18 cellular contexts compared by ENCODE assay signal in genomic region chr11:15947681-15948648, GRCh38.
"Had no signal": no experiment of that assay in that cellular context is flagged by ENCODE, and none has a peak within 500 bp of the region (broad histone marks: within the 10 kb centered on the region; RNA-seq: fewer than 3 reads in every experiment).

No MANE protein-coding gene starts in this region.

- DNase-seq: activated CD4-positive, alpha-beta T cell treated with anti-CD3 and anti-CD28 coated beads, Interleukin-2, amount 10 ng/mL, durations not matched to agents 7 days and 5 days; activated CD4-positive, CD25-positive, alpha-beta regulatory T cell treated with anti-CD3 and anti-CD28 coated beads, Interleukin-2, amount 50 U/mL, for 72 hours; activated gamma-delta T cell treated with Interleukin-2 at 50 U/mL for 16 hours; activated T-cell treated with anti-CD3 and anti-CD28 coated beads, Interleukin-2, amount 50 U/mL, for 1 hour; anterior cingulate cortex; kidney; left lung; natural killer cell; retina; spleen; stimulated activated CD4-positive, alpha-beta T cell treated with anti-CD3 and anti-CD28 coated beads, Interleukin-4, amount 100 ng/mL, for 1 hour; stimulated activated naive CD4-positive, alpha-beta T cell treated with Interleukin-2 at 50 U/mL for 16 hours had no signal

- H3K36me3 ChIP-seq: gastroesophageal sphincter, left lung, spleen had no signal

- H3K27me3 ChIP-seq: gastroesophageal sphincter, left lung, spleen had no signal

- H3K4me1 ChIP-seq: gastroesophageal sphincter, left lung, spleen had no signal

- H3K4me3 ChIP-seq: gastroesophageal sphincter, left lung, spleen had no signal

- H3K27ac ChIP-seq: gastroesophageal sphincter, left lung, spleen had no signal

- ATAC-seq: gastroesophageal sphincter, left lung, natural killer cell had no signal

- H3K4me1 Mint-ChIP-seq: activated CD4-positive, alpha-beta T cell treated with anti-CD3 and anti-CD28 coated beads, Interleukin-2, amount 10 ng/mL, durations not matched to agents 7 days and 5 days; activated naive CD4-positive, alpha-beta T cell treated with anti-CD3 and anti-CD28 coated beads, Interleukin-2, amount 50 U/mL, for 24 hours; central memory CD8-positive, alpha-beta T cell; mesothelial cell of epicardium; natural killer cell had no signal

- H3K36me3 Mint-ChIP-seq: activated naive CD4-positive, alpha-beta T cell treated with anti-CD3 and anti-CD28 coated beads, Interleukin-2, amount 50 U/mL, for 24 hours had no signal

- H3K27ac Mint-ChIP-seq: activated CD4-positive, alpha-beta T cell treated with anti-CD3 and anti-CD28 coated beads, Interleukin-2, amount 10 ng/mL, durations not matched to agents 7 days and 5 days; activated naive CD4-positive, alpha-beta T cell treated with anti-CD3 and anti-CD28 coated beads, Interleukin-2, amount 50 U/mL, for 24 hours; mesothelial cell of epicardium; natural killer cell; progenitor cell of endocrine pancreas had no signal

- FAIRE-seq: colon had no signal

- H3K27me3 Mint-ChIP-seq: activated CD4-positive, alpha-beta T cell treated with anti-CD3 and anti-CD28 coated beads, Interleukin-2, amount 10 ng/mL, durations not matched to agents 7 days and 5 days; activated naive CD4-positive, alpha-beta T cell treated with anti-CD3 and anti-CD28 coated beads, Interleukin-2, amount 50 U/mL, for 24 hours; central memory CD8-positive, alpha-beta T cell had no signal

- H3K4me3 Mint-ChIP-seq: activated CD4-positive, alpha-beta T cell treated with anti-CD3 and anti-CD28 coated beads, Interleukin-2, amount 10 ng/mL, durations not matched to agents 7 days and 5 days; activated naive CD4-positive, alpha-beta T cell treated with anti-CD3 and anti-CD28 coated beads, Interleukin-2, amount 50 U/mL, for 24 hours; central memory CD8-positive, alpha-beta T cell; mesothelial cell of epicardium; natural killer cell had no signal
